ENCODE assay signal across 1 cellular context in the genomic region with DNA sequence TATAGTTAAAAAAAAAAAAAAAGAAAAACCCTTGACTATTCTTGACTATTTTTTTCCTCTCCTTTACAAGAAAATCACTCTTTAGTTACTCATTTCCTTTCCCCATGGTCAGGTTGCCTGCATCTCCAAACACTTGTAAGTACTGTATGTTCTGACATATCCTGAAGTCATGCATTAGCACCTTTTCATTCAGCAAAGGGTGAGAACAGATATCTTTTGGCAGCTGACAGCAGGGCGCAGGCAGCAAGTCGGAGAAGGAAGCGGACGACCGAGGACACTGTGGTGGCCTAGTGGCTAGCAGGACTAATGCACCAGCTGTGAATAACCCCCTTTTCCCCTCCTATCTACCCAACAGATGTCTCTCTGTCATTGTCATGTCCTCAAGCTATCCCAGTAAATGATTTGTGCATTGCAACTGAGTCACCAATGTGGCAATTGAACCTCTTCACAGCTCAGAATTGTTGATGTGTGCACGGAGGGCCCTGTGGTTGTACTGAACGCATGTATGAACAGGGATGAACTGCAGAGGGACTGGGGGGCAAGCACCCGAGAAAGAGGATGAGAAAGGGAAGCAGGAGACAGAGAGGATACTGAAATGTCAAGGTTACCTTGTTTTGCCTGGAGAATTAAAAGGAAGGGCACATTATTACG.
TF ChIP-seq lines count a peak whose summit lies in the region.

No MANE protein-coding gene starts in this region.

TF ChIP-seq in A549, 52 proteins besides CTCF, POLR2A, EP300 and RAD21 (continued from another document):
- no peak for TF ChIP-seq RCOR1 (IDR thresholded peaks at IDR 0.05; ENCODE audit: low read depth, low read length)
